ENCODE assay signal across 8 cellular contexts in the genomic region with DNA sequence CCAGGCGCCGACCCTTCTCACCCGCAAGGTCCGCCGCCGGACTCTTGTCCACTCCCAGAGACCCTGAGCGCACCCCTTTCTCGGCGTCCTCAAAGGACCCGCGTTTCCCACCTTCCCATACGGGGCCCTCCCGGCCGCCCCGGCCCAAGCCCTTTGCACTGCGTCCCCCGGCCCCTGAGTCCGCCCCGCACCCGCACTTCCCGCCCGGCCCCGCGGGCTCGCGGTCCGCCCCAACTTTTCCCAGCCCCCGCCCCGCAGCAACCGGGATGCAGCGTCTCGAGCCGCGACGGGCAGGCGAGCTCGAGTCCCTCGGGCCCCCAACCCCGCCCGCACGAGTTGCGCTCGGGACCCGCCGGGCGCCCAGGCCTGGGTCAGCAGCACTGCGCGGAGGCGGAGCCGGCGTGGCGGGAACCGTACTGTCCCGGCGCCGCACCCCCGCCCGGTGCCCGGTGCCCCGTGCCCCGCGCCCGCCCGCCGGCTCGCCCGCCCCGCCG. TPM values are rescaled to one million over a fixed set of nuclear protein-coding genes. Genes with fewer than 3 reads are reported as not detected.
DNase-seq lines count a peak whose midpoint lies in the region; ATAC-seq, FAIRE-seq and TF ChIP-seq lines count a peak whose summit lies in the region.

No MANE protein-coding gene starts in this region.

- no peak for TF ChIP-seq EP300 in tibial nerve (IDR thresholded peaks at IDR 0.05)

- H3K4me1 ChIP-seq in HUES64 (ENCODE audit: insufficient read depth, low read length) (peaks cover 28% of the 10 kb centered on the region), breast epithelium (peaks cover 0 to 2% of the 10 kb centered on the region in 2 donors), tibial nerve (peaks cover 0 to 45% (median under 1%) of the 10 kb centered on the region in 4 donors)

- TF ChIP-seq POLR2A in breast epithelium (IDR thresholded peaks at IDR 0.05), result no peak
- no peak for TF ChIP-seq POLR2A in lower leg skin (IDR thresholded peaks at IDR 0.05)
- no peak for TF ChIP-seq POLR2A in tibial nerve (IDR thresholded peaks at IDR 0.05)

- H3K27me3 ChIP-seq in HUES64 (ENCODE audit: insufficient read depth, low read length) (no peaks in the 10 kb centered on the region; the same call in 1 of the 2 replicates), breast epithelium (no peaks in the 10 kb centered on the region), tibial nerve (no peaks in the 10 kb centered on the region)

- DNase-seq in GM12864 (ENCODE audit: low read depth), result no peak
- no peak for DNase-seq in breast epithelium (ENCODE audit: low spot score in 2 of 2)
- peak in 1 of 2 donors; percentile 85 for DNase-seq in lower leg skin (ENCODE audit: low spot score in 2 of 2)
- no peak for DNase-seq in tibial nerve (ENCODE audit: low spot score in 2 of 2)
- no peak for DNase-seq in RCC 7860 (ENCODE audit: low spot score)
- no peak for DNase-seq in NCI-H2171 treated with DMSO at 0.1 percent for 48 hours (lab: John Stamatoyannopoulos, UW)

- no peak for FAIRE-seq in RCC 7860 (lab: Jason Lieb, UNC)

- H3K36me3 ChIP-seq in HUES64 (ENCODE audit: insufficient read depth, low read length), result no peaks in the 10 kb centered on the region
- H3K36me3 ChIP-seq in breast epithelium, result no peaks in the 10 kb centered on the region
- H3K36me3 ChIP-seq in tibial nerve, result no peaks in the 10 kb centered on the region

- TF ChIP-seq CTCF in GM12864 (IDR thresholded peaks at IDR 0.05; ENCODE audit: low read depth, low read length, missing control alignments) (no peak), breast epithelium (IDR thresholded peaks at IDR 0.05) (no peak), lower leg skin (IDR thresholded peaks at IDR 0.05) (no peak), tibial nerve (IDR thresholded peaks at IDR 0.05) (no peak)

- H3K9me3 ChIP-seq in HUES64 (ENCODE audit: insufficient read depth, low read depth, low read length) (no peaks in the 10 kb centered on the region), breast epithelium (no peaks in the 10 kb centered on the region), tibial nerve (no peaks in the 10 kb centered on the region)

- peak overlapping the region; percentile 84 for H3K27ac ChIP-seq in HUES64 (ENCODE audit: low read depth, low read length)
- H3K27ac ChIP-seq in breast epithelium, result peak overlapping the region; percentile 93 to 95
- H3K27ac ChIP-seq in tibial nerve, result peak overlapping the region; percentile 55 to 90 (median 82)

- H3K9ac ChIP-seq in HUES64 (ENCODE audit: low read depth, low read length), result peak overlapping the region; percentile 68

- WGBS in HUES64, result under 1% methylated on average over 69 of the region's 69 CpGs
- WGBS in lower leg skin, 2 donors, result 1 to 3% methylated on average over 20 to 47 of the region's 69 CpGs
- WGBS in tibial nerve, 2 donors, result 2 to 3% methylated on average over 22 to 28 of the region's 69 CpGs

- peak; percentile 37 for ATAC-seq in GM21529 (IDR thresholded peaks at IDR 0.05; ENCODE audit: unreplicated experiment)

- intact Hi-C loops in breast epithelium (cut with DNase I; ENCODE audit: low total_unique reads) (no loop called here), lower leg skin (cut with DNase I; ENCODE audit: low total_unique reads) (no loop called here)

- peak overlapping the region; percentile 81 for H3K4me3 ChIP-seq in GM12864 (ENCODE audit: low read depth, low read length)
- H3K4me3 ChIP-seq in HUES64 (ENCODE audit: low read length), result peak overlapping the region; percentile 72
- peak overlapping the region; percentile 65 to 83 (median 82) for H3K4me3 ChIP-seq in breast epithelium
- H3K4me3 ChIP-seq in lower leg skin (ENCODE audit: low read depth, poor library complexity, severe bottlenecking), result peak overlapping the region; percentile 71
- H3K4me3 ChIP-seq in tibial nerve, result peak overlapping the region; percentile 57 to 91 (median 70)

RNA-seq across cellular contexts. Expression of a gene that starts 0.4 kb away (rescaled TPM):
- polyA plus RNA-seq in HUES64 (2013, experiment 1 of 2), result 25.6 TPM
- 28.3 TPM for polyA plus RNA-seq in HUES64 (2013, experiment 2 of 2)
- 10 to 100 TPM; 13.4 to 64.4 (median 21.0) TPM for total RNA-seq in breast epithelium
- total RNA-seq in lower leg skin, result 10 to 100 TPM in 3 of 4 donors, 1 to 10 TPM in 1; 8.2 to 30.4 (median 15.3) TPM
- total RNA-seq in tibial nerve, result 10 to 100 TPM in 2 of 4 donors, 1 to 10 TPM in 2; 3.7 to 13.8 (median 7.6) TPM
